Comparison of ENCODE assay signal across 19 cellular contexts in genomic region chr11:26930518-26931247, GRCh38.
A peak's percentile ranks its signal among the peaks of the same experiment; 100 is the strongest.
DNase-seq lines count a peak whose midpoint lies in the region; ATAC-seq and TF ChIP-seq lines count a peak whose summit lies in the region.
"Had no signal": no experiment of that assay in that cellular context is flagged by ENCODE, and none has a peak within 500 bp of the region (broad histone marks: within the 10 kb centered on the region; RNA-seq: fewer than 3 reads in every experiment).

No MANE protein-coding gene starts in this region.

- no peaks in the 10 kb centered on the region for H3K9me1 ChIP-seq in IMR-90 (ENCODE audit: insufficient read depth, low read length)

- BruUV-seq in IMR-90 (replicated peaks; lab: Mats Ljungman, UMichigan), result no TSS peak

- no peaks in the 10 kb centered on the region for H3K4me1 Mint-ChIP-seq in nephron progenitor cell
- H3K4me1 Mint-ChIP-seq: immature natural killer cell had no signal

- in situ Hi-C loops in IMR-90 (cut with MboI; ENCODE audit: low sequenced_read_pairs), result no loop called here

- DNase-seq in DMS 273 (lab: John Stamatoyannopoulos, UW; ENCODE audit: unreplicated experiment) (peak; percentile 50), IMR-90 (peak; percentile 54), fibroblast of pulmonary artery (ENCODE audit: low read depth) (peak; percentile 35), sciatic nerve (ENCODE audit: low spot score) (no peak), nephron progenitor cell (no peak), T-helper 2 cell (no peak)
- DNase-seq in activated CD4-positive, CD25-positive, alpha-beta regulatory T cell treated with anti-CD3 and anti-CD28 coated beads, Interleukin-2, amount 50 U/mL, for 72 hours, result no peak
- no peak for DNase-seq in stimulated activated CD4-positive, alpha-beta T cell treated with anti-CD3 and anti-CD28 coated beads, Interleukin-2, amount 100 ng/mL, for 48 hours
- DNase-seq: DMS79 treated with DMSO at 0.1 percent for 48 hours; immature natural killer cell; Karpas-422; NCI-H1105 treated with DMSO at 0.1 percent for 48 hours; NCI-H2171; NCI-H774; Peyer's patch; stimulated activated CD4-positive, alpha-beta T cell treated with anti-CD3 and anti-CD28 coated beads, Interleukin-4, amount 100 ng/mL, for 1 hour; SW 1271; testis had no signal

- H2BK120ac ChIP-seq in IMR-90 (ENCODE audit: low read depth, low read length), result no peak overlapping the region

- dilution Hi-C loops in IMR-90 (cut with HindIII; ENCODE audit: low sequenced_read_pairs, unreplicated experiment), result no loop called here

- H4K8ac ChIP-seq in IMR-90 (ENCODE audit: low read depth in 2 of 2, low read length in 2 of 2), result no peak overlapping the region

- TF ChIP-seq CTCF in IMR-90 (conservative IDR thresholded peaks at IDR 0.05; ENCODE audit: low read depth, low read length) (no peak), fibroblast of pulmonary artery (IDR thresholded peaks at IDR 0.05; ENCODE audit: low read length, missing control alignments) (no peak), nephron progenitor cell (IDR thresholded peaks at IDR 0.05) (no peak)

- H3K4me3 Mint-ChIP-seq in nephron progenitor cell, result no peak overlapping the region
- H3K4me3 Mint-ChIP-seq: immature natural killer cell had no signal

- H3K14ac ChIP-seq in IMR-90 (replicated peaks; ENCODE audit: low read depth, low read length), result no peak overlapping the region

- H3K56ac ChIP-seq in IMR-90 (ENCODE audit: extremely low read depth, insufficient read depth, low read length), result no peak overlapping the region

- H4K20me1 ChIP-seq in IMR-90 (ENCODE audit: insufficient read depth, low read length), result no peaks in the 10 kb centered on the region

- H2AK9ac ChIP-seq in IMR-90 (replicated peaks; ENCODE audit: low read depth, low read length, poor library complexity), result no peak overlapping the region

- H2BK15ac ChIP-seq in IMR-90 (ENCODE audit: low read depth, low read length), result no peak overlapping the region

- H3K4me3 ChIP-seq in IMR-90 (ENCODE audit: insufficient read depth, low read depth, low read length), result no peak overlapping the region
- no peak overlapping the region for H3K4me3 ChIP-seq in fibroblast of pulmonary artery (replicated peaks; ENCODE audit: low read depth, low read length)
- H3K4me3 ChIP-seq: Peyer's patch, testis had no signal

- H3K27me3 Mint-ChIP-seq in nephron progenitor cell (ENCODE audit: low read depth, poor library complexity), result peaks cover 2% of the 10 kb centered on the region

- H2AK5ac ChIP-seq in IMR-90 (ENCODE audit: low read depth, low read length), result no peak overlapping the region

- intact Hi-C loops in IMR-90 (cut with micrococcal nuclease), result loop anchor here (2.0 kb wide), 1 partner anchor 16 kb away; no protein-coding TSS in a partner anchor
- intact Hi-C loops in sciatic nerve (cut with DNase I), result no loop called here

- no peak overlapping the region; the same call in 1 of the 2 replicates for H3K18ac ChIP-seq in IMR-90 (ENCODE audit: low read depth, low read length)

- TF ChIP-seq RAD21 in IMR-90 (IDR thresholded peaks at IDR 0.05; ENCODE audit: low read length), result no peak

- H2BK5ac ChIP-seq in IMR-90 (ENCODE audit: low read depth, low read length, poor library complexity, severe bottlenecking), result no peak overlapping the region

- no peak overlapping the region for H2BK20ac ChIP-seq in IMR-90 (ENCODE audit: low read depth, low read length)

- ATAC-seq in IMR-90 (ENCODE audit: low read depth), result peak; percentile 74
- peak; percentile 36 for ATAC-seq in sciatic nerve

- WGBS in IMR-90 (ENCODE audit: extremely low coverage in 2 of 2, insufficient read length in 1 of 2), 2 experiments, result no CpG with 5 or more reads among the region's 1 CpG

- H3K27ac Mint-ChIP-seq in nephron progenitor cell, result no peak overlapping the region
- H3K27ac Mint-ChIP-seq: immature natural killer cell had no signal

- no peak overlapping the region for H3K23ac ChIP-seq in IMR-90 (ENCODE audit: low read depth, low read length)

- no peak for TF ChIP-seq POLR2A in IMR-90 (IDR thresholded peaks at IDR 0.05; ENCODE audit: low read depth, low read length)

- no peak overlapping the region for H3K9ac ChIP-seq in IMR-90 (ENCODE audit: low read depth, low read length)

- H3K9me3 ChIP-seq in IMR-90 (ENCODE audit: control insufficient read depth, insufficient read depth, low read length), result no peaks in the 10 kb centered on the region
- H3K9me3 ChIP-seq: Peyer's patch, testis had no signal

- no peak overlapping the region for H4K91ac ChIP-seq in IMR-90 (ENCODE audit: insufficient read depth, low read depth, low read length)

- H3K4me2 ChIP-seq in IMR-90 (ENCODE audit: low read depth, low read length), result no peak overlapping the region

- H3K27ac ChIP-seq in IMR-90 (ENCODE audit: insufficient read depth, low read length), result peak overlapping the region; percentile 28; the same call in 1 of the 2 replicates
- H3K27ac ChIP-seq: C4-2B, testis had no signal

- peaks cover 2% of the 10 kb centered on the region; the same call in 1 of the 2 replicates for H3K27me3 ChIP-seq in IMR-90 (ENCODE audit: control insufficient read depth, insufficient read depth, low read length)
- H3K27me3 ChIP-seq: Peyer's patch, testis had no signal

- CTCF ChIA-PET in IMR-90 (lab: Yijun Ruan, JAX), result no interaction called here

- no peaks in the 10 kb centered on the region for H3K79me1 ChIP-seq in IMR-90 (ENCODE audit: low read depth in 1 of 2, low read length in 2 of 2)

- H3K4me1 ChIP-seq in IMR-90 (ENCODE audit: control insufficient read depth, insufficient read depth, low read length), result peaks cover 4% of the 10 kb centered on the region; the same call in 1 of the 2 replicates
- H3K4me1 ChIP-seq: Peyer's patch, testis had no signal

- no peaks in the 10 kb centered on the region for H3K36me3 Mint-ChIP-seq in nephron progenitor cell (ENCODE audit: low read depth)
- H3K36me3 Mint-ChIP-seq: immature natural killer cell had no signal

- no peak overlapping the region for H3K4ac ChIP-seq in IMR-90 (ENCODE audit: low read depth, low read length)

- no peak overlapping the region for H4K5ac ChIP-seq in IMR-90 (ENCODE audit: low read depth, low read length)

- no peaks in the 10 kb centered on the region for H3K9me3 Mint-ChIP-seq in nephron progenitor cell

- H2AFZ ChIP-seq in IMR-90 (replicated peaks; ENCODE audit: low read length, poor library complexity), result no peak overlapping the region

- POLR2A ChIA-PET in IMR-90 (lab: Charles Lee; ENCODE audit: unreplicated experiment), result no interaction called here

- no peaks in the 10 kb centered on the region for H3K36me3 ChIP-seq in IMR-90 (ENCODE audit: control insufficient read depth, insufficient read depth, low read length)
- H3K36me3 ChIP-seq: Peyer's patch had no signal

TF ChIP-seq in IMR-90, 13 proteins besides CTCF, POLR2A, EP300 and RAD21:
- no peak for TF ChIP-seq ELK1 (IDR thresholded peaks at IDR 0.05; ENCODE audit: borderline replicate concordance, low read depth, low read length)
- no peak for TF ChIP-seq SMC3 (IDR thresholded peaks at IDR 0.05; ENCODE audit: low read depth, low read length)
- no peak for TF ChIP-seq MAZ (IDR thresholded peaks at IDR 0.05; ENCODE audit: borderline replicate concordance, low read depth, low read length)
- TF ChIP-seq USF2 (IDR thresholded peaks at IDR 0.05; ENCODE audit: low read depth, low read length), result no peak
- no peak for TF ChIP-seq RFX5 (IDR thresholded peaks at IDR 0.05; ENCODE audit: low read depth, low read length)
- TF ChIP-seq CEBPB (IDR thresholded peaks at IDR 0.05; ENCODE audit: low read depth, low read length), result no peak
- TF ChIP-seq MAFK (IDR thresholded peaks at IDR 0.05; ENCODE audit: low read depth, low read length), result no peak
- TF ChIP-seq FOS (IDR thresholded peaks at IDR 0.05; ENCODE audit: low read depth, low read length), result no peak
- TF ChIP-seq NFE2L2 (IDR thresholded peaks at IDR 0.05; ENCODE audit: low read depth, low read length), result no peak
- TF ChIP-seq CHD1 (IDR thresholded peaks at IDR 0.05; ENCODE audit: low read depth, low read length), result no peak
- TF ChIP-seq BHLHE40 (IDR thresholded peaks at IDR 0.05; ENCODE audit: low read depth, low read length), result no peak
- no peak for TF ChIP-seq MXI1 (IDR thresholded peaks at IDR 0.05; ENCODE audit: borderline replicate concordance, low read depth, low read length)

Comparison
In these comparisons a context has a peak if more than half of its experiments do, and no peak if none do; other contexts are left out.
1. DNase-seq: peak in DMS 273 (single experiment), IMR-90 (single experiment) and fibroblast of pulmonary artery (single experiment); none in sciatic nerve (single experiment), activated CD4-positive, CD25-positive, alpha-beta regulatory T cell treated with anti-CD3 and anti-CD28 coated beads, Interleukin-2, amount 50 U/mL, for 72 hours (single experiment), nephron progenitor cell (single experiment), T-helper 2 cell (0 of 5) and stimulated activated CD4-positive, alpha-beta T cell treated with anti-CD3 and anti-CD28 coated beads, Interleukin-2, amount 100 ng/mL, for 48 hours (0 of 2).